In genomic region chr6:4155848-4156466, GRCh38 we compare ENCODE assay signal across 8 cellular contexts. TPM values are rescaled to one million over a fixed set of nuclear protein-coding genes. Genes with fewer than 3 reads are reported as not detected.
DNase-seq lines count a peak whose midpoint lies in the region; ATAC-seq lines count a peak whose summit lies in the region.

No MANE protein-coding gene starts in this region.

- intact Hi-C loops in right cardiac atrium (cut with DNase I) (loop anchor here (5.0 to 10.0 kb wide), 3 partner anchors 91 to 101 kb away; no protein-coding TSS in a partner anchor), sciatic nerve (cut with DNase I) (loop anchor here (10.0 kb wide), 1 partner anchor 101 kb away; no protein-coding TSS in a partner anchor)

- no peaks in the 10 kb centered on the region for H3K27me3 ChIP-seq in right cardiac atrium (ENCODE audit: control insufficient read depth, insufficient read depth)

- under 1% methylated on average over 6 of the region's 6 CpGs for WGBS in right cardiac atrium

- peaks cover 5% of the 10 kb centered on the region for H3K4me1 Mint-ChIP-seq in T-helper 17 cell

- H3K36me3 Mint-ChIP-seq in T-helper 17 cell (ENCODE audit: low read depth): peaks cover 5% of the 10 kb centered on the region

- DNase-seq in G401 (ENCODE audit: low spot score) (peak; percentile 85), NCI-H187 treated with DMSO at 0.1 percent for 48 hours (lab: John Stamatoyannopoulos, UW) (peak; percentile 40), T-helper 17 cell (peak; percentile 45 to 71 (median 53)), amniotic stem cell (lab: John Stamatoyannopoulos, UW) (peak; percentile 61), right cardiac atrium (peak; percentile 63 to 77 (median 66)), sciatic nerve (ENCODE audit: low spot score) (peak; percentile 81), cortex of kidney (lab: John Stamatoyannopoulos, UW) (no peak)

- H3K27me3 Mint-ChIP-seq in T-helper 17 cell: peaks cover 41% of the 10 kb centered on the region

- no peaks in the 10 kb centered on the region for H3K4me1 ChIP-seq in right cardiac atrium (ENCODE audit: control insufficient read depth, insufficient read depth, low read length)

- no peak overlapping the region for H3K4me3 Mint-ChIP-seq in T-helper 17 cell

- H3K9me3 ChIP-seq in T-helper 17 cell (ENCODE audit: control insufficient read depth, low read length, poor library complexity, severe bottlenecking) (no peaks in the 10 kb centered on the region), right cardiac atrium (ENCODE audit: control insufficient read depth, low read length) (no peaks in the 10 kb centered on the region)

- no peak overlapping the region for H3K4me3 ChIP-seq in right cardiac atrium (ENCODE audit: low read length)

- in situ Hi-C loops in G401 (cut with HindIII; ENCODE audit: low sequenced_read_pairs): no loop called here

- no peak overlapping the region for H3K27ac ChIP-seq in right cardiac atrium (ENCODE audit: low read length)

- peak; percentile 69 for ATAC-seq in HG02571 (IDR thresholded peaks at IDR 0.05; ENCODE audit: unreplicated experiment)
- ATAC-seq in T-helper 17 cell: peak; percentile 94
- ATAC-seq in right cardiac atrium: peak; percentile 75 to 86
- peak; percentile 88 for ATAC-seq in sciatic nerve

- H3K27ac Mint-ChIP-seq in T-helper 17 cell: no peak overlapping the region

RNA-seq across cellular contexts. Expression of gene ECI2, which starts 20.6 kb away (rescaled TPM):
- total RNA-seq in G401 (2014; rRNA removed; shearing (Covaris generic)): 89.5 and 111 TPM in 2 replicates
- 10 to 100 TPM; 18.7 to 21.6 TPM for total RNA-seq in T-helper 17 cell
- 100 to 1,000 TPM in 2 of 4 donors, 10 to 100 TPM in 2; 70.1 to 124 (median 99.4) TPM for total RNA-seq in right cardiac atrium
- polyA plus RNA-seq in right cardiac atrium: 115 TPM
- 43.5 TPM for total RNA-seq in sciatic nerve
